Comparison of ENCODE assay signal across 11 cellular contexts in the genomic region with DNA sequence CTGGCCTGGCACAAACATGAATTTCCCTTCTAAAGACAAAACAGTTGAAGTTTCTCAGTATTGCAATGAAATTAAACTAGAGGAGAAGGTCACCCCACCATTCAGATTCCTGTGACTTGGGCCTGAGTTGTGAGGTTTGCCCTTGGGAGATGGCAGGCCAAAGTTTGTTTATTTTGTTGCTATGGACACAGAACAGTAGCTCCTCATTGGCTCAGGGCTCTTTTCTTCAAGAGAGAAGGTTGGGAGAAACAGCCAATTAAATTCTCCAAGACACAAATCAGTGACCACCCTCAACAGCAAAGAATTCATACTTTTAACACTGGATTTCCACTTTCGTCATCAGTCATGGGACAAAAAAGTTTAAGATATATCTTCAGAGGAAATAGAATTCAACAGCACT. TPM values are rescaled to one million over a fixed set of nuclear protein-coding genes. Genes with fewer than 3 reads are reported as not detected.
DNase-seq lines count a peak whose midpoint lies in the region; ATAC-seq and TF ChIP-seq lines count a peak whose summit lies in the region.
"Had no signal": no experiment of that assay in that cellular context is flagged by ENCODE, and none has a peak within 500 bp of the region (broad histone marks: within the 10 kb centered on the region; RNA-seq: fewer than 3 reads in every experiment).

A gene with protein sequence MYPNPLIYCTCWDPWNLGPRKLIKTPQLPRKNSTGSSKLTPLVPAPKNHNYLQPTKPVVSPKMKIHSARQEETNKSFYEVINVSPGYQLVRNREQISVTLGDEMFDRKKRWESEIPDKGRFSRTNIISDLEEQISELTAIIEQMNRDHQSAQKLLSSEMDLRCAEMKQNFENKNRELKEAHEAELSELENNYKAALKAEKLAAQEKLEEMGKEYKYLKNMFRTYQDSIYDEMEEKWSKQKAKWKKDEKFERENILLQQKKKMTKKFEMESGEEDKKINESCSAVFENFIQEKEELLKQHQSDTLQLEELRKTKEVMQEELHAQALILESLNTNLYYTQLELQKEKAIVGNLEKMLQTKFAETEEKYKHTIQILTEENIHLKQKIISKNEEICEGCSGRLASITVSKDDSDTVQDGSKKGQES (minus strand): TSS at position 130 of the 400 bp plus-strand sequence. CDS start 5,941 bp downstream, outside the sequence.

- H3K4me3 ChIP-seq in cardiac fibroblast (replicated peaks in 1 of 2; ENCODE audit: low read depth in 2 of 2, low read length in 2 of 2) = no peak within 1 kb of the TSS
- no peak within 1 kb of the TSS for H3K4me3 ChIP-seq in suprapubic skin

- CTCF ChIA-PET in activated CD8-positive, alpha-beta T cell treated with anti-CD3 and anti-CD28 coated beads, Interleukin-2, amount 10 ng/mL, durations not matched to agents 7 days and 5 days (lab: Charles Lee) = interaction anchor here (0.9 to 1.5 kb wide), 2 partner anchors 121 to 125 kb away, joined by 3 read pairs; no protein-coding TSS in a partner anchor
- CTCF ChIA-PET in activated CD8-positive, alpha-beta T cell treated with anti-CD3 and anti-CD28 coated beads for 36 hours (lab: Charles Lee) = interaction anchor here (1.1 to 1.8 kb wide), 4 partner anchors 87 to 125 kb away, joined by 3 to 5 read pairs (median 4); no protein-coding TSS in a partner anchor

- H3K36me3 Mint-ChIP-seq in activated CD8-positive, alpha-beta T cell treated with anti-CD3 and anti-CD28 coated beads, Interleukin-2, amount 10 ng/mL, durations not matched to agents 7 days and 5 days (ENCODE audit: low read depth) = peaks cover 30% of the 10 kb centered on the region
- peaks cover 6% of the 10 kb centered on the region for H3K36me3 Mint-ChIP-seq in activated CD8-positive, alpha-beta T cell treated with anti-CD3 and anti-CD28 coated beads for 36 hours (ENCODE audit: low read depth)

- in situ Hi-C loops in GM13977 (cut with MboI; ENCODE audit: low pct_unique_long_range_greater_than_20kb, low sequenced_read_pairs, unreplicated experiment) = no loop called here

- peak; percentile 43 for ATAC-seq in activated CD8-positive, alpha-beta T cell treated with anti-CD3 and anti-CD28 coated beads, Interleukin-2, amount 10 ng/mL, durations not matched to agents 7 days and 5 days
- ATAC-seq in activated CD8-positive, alpha-beta T cell treated with anti-CD3 and anti-CD28 coated beads for 36 hours = no peak
- ATAC-seq in left colon (peak; percentile 42), GM21367 (IDR thresholded peaks at IDR 0.05; ENCODE audit: unreplicated experiment) (no peak)

- 47% methylated on average over 1 of the region's 1 CpG for WGBS in suprapubic skin

- TF ChIP-seq CTCF in activated CD8-positive, alpha-beta T cell treated with anti-CD3 and anti-CD28 coated beads for 36 hours (IDR thresholded peaks at IDR 0.05) = no peak
- TF ChIP-seq CTCF in cardiac fibroblast (IDR thresholded peaks at IDR 0.05; ENCODE audit: low read depth, low read length) (no peak), suprapubic skin (IDR thresholded peaks at IDR 0.05) (no peak), GM13977 (IDR thresholded peaks at IDR 0.05; ENCODE audit: extremely low read depth, insufficient read depth, missing control alignments) (no peak)

- H3K27ac Mint-ChIP-seq in activated CD8-positive, alpha-beta T cell treated with anti-CD3 and anti-CD28 coated beads, Interleukin-2, amount 10 ng/mL, durations not matched to agents 7 days and 5 days = no peak within 1 kb of the TSS
- no peak within 1 kb of the TSS for H3K27ac Mint-ChIP-seq in activated CD8-positive, alpha-beta T cell treated with anti-CD3 and anti-CD28 coated beads for 36 hours

- no peaks in the 10 kb centered on the region for H3K4me1 ChIP-seq in suprapubic skin

- TF ChIP-seq POLR2A in suprapubic skin (IDR thresholded peaks at IDR 0.05) = no peak

- H3K27me3 ChIP-seq in suprapubic skin = no peaks in the 10 kb centered on the region
- H3K27me3 ChIP-seq: neutrophil had no signal

- POLR2A ChIA-PET in activated CD8-positive, alpha-beta T cell treated with anti-CD3 and anti-CD28 coated beads, Interleukin-2, amount 10 ng/mL, durations not matched to agents 7 days and 5 days (lab: Charles Lee) = no interaction called here
- POLR2A ChIA-PET in activated CD8-positive, alpha-beta T cell treated with anti-CD3 and anti-CD28 coated beads for 36 hours (lab: Charles Lee) = interaction anchor here (0.9 kb wide), 1 partner anchor 94 kb away, joined by 3 read pairs; a partner anchor contains a TSS

- no peaks in the 10 kb centered on the region for H3K9me3 ChIP-seq in suprapubic skin
- H3K9me3 ChIP-seq: neutrophil had no signal

- no peak within 1 kb of the TSS for H3K27ac ChIP-seq in suprapubic skin
- H3K27ac ChIP-seq: neutrophil had no signal

- H3K4me1 Mint-ChIP-seq in activated CD8-positive, alpha-beta T cell treated with anti-CD3 and anti-CD28 coated beads, Interleukin-2, amount 10 ng/mL, durations not matched to agents 7 days and 5 days (ENCODE audit: low read depth) = peaks cover 24% of the 10 kb centered on the region
- peaks cover 19% of the 10 kb centered on the region for H3K4me1 Mint-ChIP-seq in activated CD8-positive, alpha-beta T cell treated with anti-CD3 and anti-CD28 coated beads for 36 hours (ENCODE audit: low read depth)

- H3K4me3 Mint-ChIP-seq in activated CD8-positive, alpha-beta T cell treated with anti-CD3 and anti-CD28 coated beads, Interleukin-2, amount 10 ng/mL, durations not matched to agents 7 days and 5 days = no peak within 1 kb of the TSS
- H3K4me3 Mint-ChIP-seq in activated CD8-positive, alpha-beta T cell treated with anti-CD3 and anti-CD28 coated beads for 36 hours = no peak within 1 kb of the TSS
- H3K4me3 Mint-ChIP-seq: CD4-positive, alpha-beta memory T cell had no signal

- DNase-seq in activated CD8-positive, alpha-beta T cell treated with anti-CD3 and anti-CD28 coated beads, Interleukin-2, amount 10 ng/mL, durations not matched to agents 7 days and 5 days = no peak
- no peak for DNase-seq in activated CD8-positive, alpha-beta T cell treated with anti-CD3 and anti-CD28 coated beads for 36 hours
- DNase-seq in cardiac fibroblast (ENCODE audit: low read depth in 2 of 2) = peak; percentile 83 to 86
- DNase-seq in left colon = no peak
- no peak for DNase-seq in suprapubic skin (ENCODE audit: low spot score in 2 of 2)
- DNase-seq in GM13977 (ENCODE audit: low spot score) = no peak
- DNase-seq in NCI-H187 treated with DMSO at 0.1 percent for 48 hours (lab: John Stamatoyannopoulos, UW) = no peak
- DNase-seq: activated T-cell treated with anti-CD3 and anti-CD28 coated beads for 4 hours had no signal

- TF ChIP-seq EP300 in suprapubic skin (IDR thresholded peaks at IDR 0.05) = no peak

- intact Hi-C loops in activated CD8-positive, alpha-beta T cell treated with anti-CD3 and anti-CD28 coated beads for 36 hours (cut with micrococcal nuclease) = no loop called here
- intact Hi-C loops in left colon (cut with DNase I, micrococcal nuclease) = no loop called here

- H3K36me3 ChIP-seq in suprapubic skin = no peaks in the 10 kb centered on the region
- H3K36me3 ChIP-seq: neutrophil had no signal

- H3K9me3 Mint-ChIP-seq in activated CD8-positive, alpha-beta T cell treated with anti-CD3 and anti-CD28 coated beads, Interleukin-2, amount 10 ng/mL, durations not matched to agents 7 days and 5 days (ENCODE audit: insufficient read depth) = no peaks in the 10 kb centered on the region
- H3K9me3 Mint-ChIP-seq in activated CD8-positive, alpha-beta T cell treated with anti-CD3 and anti-CD28 coated beads for 36 hours = no peaks in the 10 kb centered on the region

- no peaks in the 10 kb centered on the region for H3K27me3 Mint-ChIP-seq in activated CD8-positive, alpha-beta T cell treated with anti-CD3 and anti-CD28 coated beads, Interleukin-2, amount 10 ng/mL, durations not matched to agents 7 days and 5 days (ENCODE audit: low read depth)
- no peaks in the 10 kb centered on the region for H3K27me3 Mint-ChIP-seq in activated CD8-positive, alpha-beta T cell treated with anti-CD3 and anti-CD28 coated beads for 36 hours
- H3K27me3 Mint-ChIP-seq: CD4-positive, alpha-beta memory T cell had no signal

RNA-seq across cellular contexts. Expression of the gene that starts here (rescaled TPM):
- total RNA-seq in activated CD8-positive, alpha-beta T cell treated with anti-CD3 and anti-CD28 coated beads, Interleukin-2, amount 10 ng/mL, durations not matched to agents 7 days and 5 days = 1 to 10 TPM; 2.8 to 3.0 TPM
- total RNA-seq in activated CD8-positive, alpha-beta T cell treated with anti-CD3 and anti-CD28 coated beads for 36 hours = under 1 TPM; 0.59 to 0.76 TPM
- total RNA-seq in left colon (1 to 10 TPM; 1.3 to 2.1 TPM), suprapubic skin (1 to 10 TPM in 1 of 4 donors, under 1 TPM in 1, not detected in 2; 0.80 to 1.0 TPM)

Comparison
In these comparisons a context has a peak if more than half of its experiments do, and no peak if none do; other contexts are left out.
1. ATAC-seq: peak in activated CD8-positive, alpha-beta T cell treated with anti-CD3 and anti-CD28 coated beads, Interleukin-2, amount 10 ng/mL, durations not matched to agents 7 days and 5 days (single experiment) and left colon (single experiment); none in activated CD8-positive, alpha-beta T cell treated with anti-CD3 and anti-CD28 coated beads for 36 hours (single experiment) and GM21367 (single experiment).
2. DNase-seq: peak in cardiac fibroblast (2 of 2); none in activated CD8-positive, alpha-beta T cell treated with anti-CD3 and anti-CD28 coated beads, Interleukin-2, amount 10 ng/mL, durations not matched to agents 7 days and 5 days (single experiment), activated CD8-positive, alpha-beta T cell treated with anti-CD3 and anti-CD28 coated beads for 36 hours (single experiment), left colon (0 of 2), suprapubic skin (0 of 2), GM13977 (single experiment) and NCI-H187 treated with DMSO at 0.1 percent for 48 hours (single experiment).